25 cellular contexts compared by ENCODE assay signal in genomic region chr3:194245975-194246561, GRCh38.
DNase-seq lines count a peak whose midpoint lies in the region; ATAC-seq, FAIRE-seq and TF ChIP-seq lines count a peak whose summit lies in the region.
"Had no signal": no experiment of that assay in that cellular context is flagged by ENCODE, and none has a peak within 500 bp of the region (broad histone marks: within the 10 kb centered on the region; RNA-seq: fewer than 3 reads in every experiment).

No MANE protein-coding gene starts in this region.

- no TSS peak for BruUV-seq in K562 (replicated peaks; lab: Mats Ljungman, UMichigan)

- ATAC-seq in K562 (peak; percentile 83), lower lobe of right lung (peak; percentile 31 to 44), GM21526 (IDR thresholded peaks at IDR 0.05; ENCODE audit: low FRiP score, unreplicated experiment) (no peak)
- no peak for ATAC-seq in natural killer cell treated with Interleukin-12 subunit alpha and Interleukin-12 subunit beta and Interleukin-15 and Interleukin-18, amount 100 ng/mL, for 72 hours
- ATAC-seq: sciatic nerve; stimulated activated naive CD8-positive, alpha-beta T cell treated with anti-CD3 and anti-CD28 coated beads, Interleukin-15, amount 100 ng/mL, for 72 hours had no signal

- H3K9ac ChIP-seq in K562 (ENCODE audit: insufficient read depth in 1 of 2, low read depth in 2 of 2, low read length in 2 of 2): peak overlapping the region; percentile 26 to 37; a peak in 2 of 4 replicates

- POLR2A ChIA-PET in HEK293 (lab: Yijun Ruan, JAX) (no interaction called here), K562 (lab: Yijun Ruan, JAX) (interaction anchor here (0.5 to 1.4 kb wide), 3 partner anchors 23 to 118 kb away, joined by 4 read pairs; no protein-coding TSS in a partner anchor)

- H3K27me3 ChIP-seq in K562 (ENCODE audit: control insufficient read depth in 2 of 2, insufficient read depth in 2 of 2, low read length in 2 of 2) (no peaks in the 10 kb centered on the region), lower lobe of right lung (ENCODE audit: low read depth) (no peaks in the 10 kb centered on the region), suprapubic skin (no peaks in the 10 kb centered on the region)
- H3K27me3 ChIP-seq: hepatocyte, uterus had no signal

- in situ Hi-C loops in K562 (cut with MboI): no loop called here

- H3K4me3 Mint-ChIP-seq in natural killer cell treated with Interleukin-12 subunit alpha and Interleukin-12 subunit beta and Interleukin-15 and Interleukin-18, amount 100 ng/mL, for 72 hours: no peak overlapping the region
- H3K4me3 Mint-ChIP-seq: activated naive CD4-positive, alpha-beta T cell treated with anti-CD3 and anti-CD28 coated beads, Interleukin-2, amount 10 ng/mL, durations not matched to agents 7 days and 5 days; activated T-cell treated with anti-CD3 and anti-CD28 coated beads, Interleukin-2, amount 50 U/mL, for 24 hours; CD8-positive, alpha-beta memory T cell; stimulated activated naive CD8-positive, alpha-beta T cell treated with anti-CD3 and anti-CD28 coated beads, Interleukin-15, amount 100 ng/mL, for 72 hours had no signal

- H3K36me3 ChIP-seq in HEK293 (ENCODE audit: control insufficient read depth in 2 of 2, insufficient read depth in 1 of 2, low read length in 2 of 2) (no peaks in the 10 kb centered on the region), K562 (ENCODE audit: control insufficient read depth, insufficient read depth, low read length) (no peaks in the 10 kb centered on the region), lower lobe of right lung (no peaks in the 10 kb centered on the region), suprapubic skin (no peaks in the 10 kb centered on the region)
- H3K36me3 ChIP-seq: neutrophil, uterus had no signal

- H3K4me3 ChIP-seq in HEK293 (ENCODE audit: low read depth, low read length): no peak overlapping the region
- H3K4me3 ChIP-seq in K562: no peak overlapping the region
- H3K4me3 ChIP-seq in lower lobe of right lung: no peak overlapping the region
- H3K4me3 ChIP-seq in suprapubic skin: no peak overlapping the region
- H3K4me3 ChIP-seq: hepatocyte, uterus had no signal

- WGBS in K562 (ENCODE audit: insufficient coverage, low coverage, missing lambda C conversion rate): 14% methylated on average over 4 of the region's 4 CpGs
- 91% methylated on average over 4 of the region's 4 CpGs for WGBS in suprapubic skin

- H3K4me1 ChIP-seq in HEK293 (ENCODE audit: control insufficient read depth, insufficient read depth, low read length) (no peaks in the 10 kb centered on the region), K562 (replicated peaks in 1 of 2; ENCODE audit: control insufficient read depth in 2 of 2, insufficient read depth in 2 of 2, low read length in 2 of 2) (peaks cover 17 to 26% of the 10 kb centered on the region in 2 experiments), lower lobe of right lung (peaks cover 17% of the 10 kb centered on the region), suprapubic skin (peaks cover 16% of the 10 kb centered on the region)

- intact Hi-C loops in K562 (cut with micrococcal nuclease): no loop called here
- intact Hi-C loops in lower lobe of right lung (cut with DNase I): no loop called here

- no peaks in the 10 kb centered on the region for H3K36me3 Mint-ChIP-seq in natural killer cell treated with Interleukin-12 subunit alpha and Interleukin-12 subunit beta and Interleukin-15 and Interleukin-18, amount 100 ng/mL, for 72 hours
- H3K36me3 Mint-ChIP-seq: activated naive CD4-positive, alpha-beta T cell treated with anti-CD3 and anti-CD28 coated beads, Interleukin-2, amount 10 ng/mL, durations not matched to agents 7 days and 5 days; CD8-positive, alpha-beta memory T cell had no signal

- TF ChIP-seq EP300 in K562 (IDR thresholded peaks at IDR 0.05; ENCODE audit: low read length): no peak
- TF ChIP-seq EP300 in suprapubic skin (IDR thresholded peaks at IDR 0.05): no peak

- no peaks in the 10 kb centered on the region for H4K20me1 ChIP-seq in K562 (replicated peaks; ENCODE audit: control insufficient read depth, insufficient read depth, low read length)

- no peaks in the 10 kb centered on the region for H3K9me3 Mint-ChIP-seq in natural killer cell treated with Interleukin-12 subunit alpha and Interleukin-12 subunit beta and Interleukin-15 and Interleukin-18, amount 100 ng/mL, for 72 hours
- H3K9me3 Mint-ChIP-seq: activated naive CD4-positive, alpha-beta T cell treated with anti-CD3 and anti-CD28 coated beads, Interleukin-2, amount 10 ng/mL, durations not matched to agents 7 days and 5 days; activated T-cell treated with anti-CD3 and anti-CD28 coated beads, Interleukin-2, amount 50 U/mL, for 24 hours; CD8-positive, alpha-beta memory T cell; stimulated activated naive CD8-positive, alpha-beta T cell treated with anti-CD3 and anti-CD28 coated beads, Interleukin-15, amount 100 ng/mL, for 72 hours had no signal

- H3K27ac Mint-ChIP-seq in natural killer cell treated with Interleukin-12 subunit alpha and Interleukin-12 subunit beta and Interleukin-15 and Interleukin-18, amount 100 ng/mL, for 72 hours: no peak overlapping the region
- H3K27ac Mint-ChIP-seq: activated naive CD4-positive, alpha-beta T cell treated with anti-CD3 and anti-CD28 coated beads, Interleukin-2, amount 10 ng/mL, durations not matched to agents 7 days and 5 days; activated T-cell treated with anti-CD3 and anti-CD28 coated beads, Interleukin-2, amount 50 U/mL, for 24 hours; CD8-positive, alpha-beta memory T cell; stimulated activated naive CD8-positive, alpha-beta T cell treated with anti-CD3 and anti-CD28 coated beads, Interleukin-15, amount 100 ng/mL, for 72 hours had no signal

- peak; percentile 19 to 49; a peak in 2 of 4 replicates for TF ChIP-seq RAD21 in K562 (CRISPR knock-in tag; conservative IDR thresholded peaks at IDR 0.05 in 1 of 2, IDR thresholded peaks at IDR 0.05 in 1 of 2)

- DNase-seq in AML-193 (lab: John Stamatoyannopoulos, UW) (peak; percentile 34 to 39), K562 (ENCODE audit: extremely low read depth in 1 of 4, low spot score in 3 of 4) (peak; percentile 27 to 46 (median 34)), lower lobe of right lung (no peak), GM19240 (ENCODE audit: insufficient read length, low spot score) (no peak), suprapubic skin (ENCODE audit: low spot score in 2 of 2) (no peak)
- DNase-seq in natural killer cell treated with Interleukin-12 subunit alpha and Interleukin-12 subunit beta and Interleukin-15 and Interleukin-18, amount 100 ng/mL, for 72 hours (ENCODE audit: low spot score): no peak
- DNase-seq: activated CD4-positive, alpha-beta T cell treated with anti-CD3 and anti-CD28 coated beads, Interleukin-2, amount 50 U/mL, for 4 hours; activated naive CD4-positive, alpha-beta T cell treated with anti-CD3 and anti-CD28 coated beads, Interleukin-2, amount 10 ng/mL, durations not matched to agents 7 days and 5 days; activated T-cell treated with anti-CD3 and anti-CD28 coated beads, Interleukin-2, amount 50 U/mL, for 24 hours; aorta; CD8-positive, alpha-beta memory T cell; DND-41; kidney glomerular epithelial cell; NCI-H1436 treated with DMSO at 0.1 percent for 48 hours; NCI-H226; stimulated activated naive CD8-positive, alpha-beta T cell treated with anti-CD3 and anti-CD28 coated beads, Interleukin-15, amount 100 ng/mL, for 72 hours; uterus had no signal

- peaks cover 3 to 7% of the 10 kb centered on the region in 2 donors for H3K27me3 Mint-ChIP-seq in natural killer cell treated with Interleukin-12 subunit alpha and Interleukin-12 subunit beta and Interleukin-15 and Interleukin-18, amount 100 ng/mL, for 72 hours
- H3K27me3 Mint-ChIP-seq: activated T-cell treated with anti-CD3 and anti-CD28 coated beads, Interleukin-2, amount 50 U/mL, for 24 hours had no signal

- H3K79me2 ChIP-seq in K562 (ENCODE audit: control insufficient read depth, insufficient read depth, low read length): no peaks in the 10 kb centered on the region
- H3K79me2 ChIP-seq: hepatocyte had no signal

- H3K27ac ChIP-seq in HEK293 (ENCODE audit: extremely low read depth, low read depth, low read length): no peak overlapping the region
- peak overlapping the region; percentile 27; the same call in 2 of the 3 replicates for H3K27ac ChIP-seq in K562 (ENCODE audit: extremely low read depth, low read depth, low read length)
- no peak overlapping the region for H3K27ac ChIP-seq in lower lobe of right lung
- H3K27ac ChIP-seq in suprapubic skin: no peak overlapping the region
- H3K27ac ChIP-seq: hepatocyte, neutrophil, RWPE1, uterus, VCaP had no signal

- no peak overlapping the region for H3K4me2 ChIP-seq in K562 (ENCODE audit: insufficient read depth, low read length)
- H3K4me2 ChIP-seq: hepatocyte had no signal

- FAIRE-seq in K562 (lab: Jason Lieb, UNC): peak; percentile 71
- FAIRE-seq: GM18507 had no signal

- CTCF ChIA-PET in HEK293 (lab: Yijun Ruan, JAX) (interaction anchor here (0.7 to 1.0 kb wide), 2 partner anchors 12 to 32 kb away, joined by 3 read pairs; no protein-coding TSS in a partner anchor), K562 (lab: Yijun Ruan, JAX; ENCODE audit: low intra/inter-chr PET ratio) (no interaction called here)

- TF ChIP-seq CTCF in HEK293 (tag by site-specific recombination; IDR thresholded peaks at IDR 0.05): no peak
- peak; percentile 28 to 43 (median 37); a peak in 3 of 6 replicates for TF ChIP-seq CTCF in K562 (IDR thresholded peaks at IDR 0.05 in 2 of 3, conservative IDR thresholded peaks at IDR 0.05 in 1 of 3; ENCODE audit: insufficient read depth in 2 of 3, low read depth in 1 of 3, low read length in 3 of 3)
- no peak for TF ChIP-seq CTCF in lower lobe of right lung (IDR thresholded peaks at IDR 0.05)
- no peak for TF ChIP-seq CTCF in suprapubic skin (IDR thresholded peaks at IDR 0.05)

- H3K4me1 Mint-ChIP-seq in natural killer cell treated with Interleukin-12 subunit alpha and Interleukin-12 subunit beta and Interleukin-15 and Interleukin-18, amount 100 ng/mL, for 72 hours (ENCODE audit: low read depth in 2 of 2): no peaks in the 10 kb centered on the region
- H3K4me1 Mint-ChIP-seq: activated naive CD4-positive, alpha-beta T cell treated with anti-CD3 and anti-CD28 coated beads, Interleukin-2, amount 10 ng/mL, durations not matched to agents 7 days and 5 days; CD8-positive, alpha-beta memory T cell; stimulated activated naive CD8-positive, alpha-beta T cell treated with anti-CD3 and anti-CD28 coated beads, Interleukin-15, amount 100 ng/mL, for 72 hours had no signal

- peak overlapping the region; percentile 89 for H2AFZ ChIP-seq in K562 (ENCODE audit: low read depth, low read length)
- H2AFZ ChIP-seq: hepatocyte had no signal

- TF ChIP-seq POLR2A in K562 (conservative IDR thresholded peaks at IDR 0.05): no peak
- TF ChIP-seq POLR2A in suprapubic skin (IDR thresholded peaks at IDR 0.05): no peak

- H3K9me3 ChIP-seq in HEK293 (ENCODE audit: control insufficient read depth, insufficient read depth, low read depth, low read length) (no peaks in the 10 kb centered on the region), K562 (replicated peaks; ENCODE audit: control insufficient read depth, insufficient read depth, low read depth, low read length) (no peaks in the 10 kb centered on the region), lower lobe of right lung (no peaks in the 10 kb centered on the region), suprapubic skin (no peaks in the 10 kb centered on the region)
- H3K9me3 ChIP-seq: neutrophil, uterus had no signal

- H3K9me1 ChIP-seq in K562 (ENCODE audit: control insufficient read depth, insufficient read depth, low read length): no peaks in the 10 kb centered on the region

TF ChIP-seq in K562, 482 proteins besides CTCF, POLR2A, EP300 and RAD21 (continues in another document):
- no peak for TF ChIP-seq FOXJ2 (tag; IDR thresholded peaks at IDR 0.05)
- no peak for TF ChIP-seq SRF (CRISPR knock-in tag; IDR thresholded peaks at IDR 0.05)

Comparison
In these comparisons a context has a peak if more than half of its experiments do, and no peak if none do; other contexts are left out.
1. DNase-seq: peak in AML-193 (2 of 2) and K562 (4 of 4); none in lower lobe of right lung (single experiment), GM19240 (single experiment), suprapubic skin (0 of 2) and natural killer cell treated with Interleukin-12 subunit alpha and Interleukin-12 subunit beta and Interleukin-15 and Interleukin-18, amount 100 ng/mL, for 72 hours (single experiment).
2. CTCF ChIP-seq: peak in K562 (3 of 3); none in HEK293 (single experiment), lower lobe of right lung (single experiment) and suprapubic skin (0 of 2).
3. ATAC-seq: peak in K562 (single experiment) and lower lobe of right lung (2 of 2); none in GM21526 (single experiment) and natural killer cell treated with Interleukin-12 subunit alpha and Interleukin-12 subunit beta and Interleukin-15 and Interleukin-18, amount 100 ng/mL, for 72 hours (0 of 2).